8 cellular contexts compared by ENCODE assay signal in genomic region chr9:108468364-108468763, GRCh38.
DNase-seq lines count a peak whose midpoint lies in the region; ATAC-seq and TF ChIP-seq lines count a peak whose summit lies in the region.

No MANE protein-coding gene starts in this region.

- peaks cover 0 to 3% of the 10 kb centered on the region in 2 donors for H3K36me3 Mint-ChIP-seq in stimulated activated naive B cell treated with anti-CD40 and anti-IgM and Interleukin-4, amounts not matched to agents 10 μg/mL and 1 μg/mL and 100 μg/mL, for 72 hours

- H3K27me3 ChIP-seq in cardiac muscle cell (peaks cover 21% of the 10 kb centered on the region), right atrium auricular region (no peaks in the 10 kb centered on the region)

- DNase-seq in cardiac muscle cell (ENCODE audit: low read depth in 1 of 2, low spot score in 1 of 2): peak; percentile 4 to 41
- DNase-seq in right atrium auricular region (ENCODE audit: low spot score): no peak
- DNase-seq in OCI-M1 (lab: John Stamatoyannopoulos, UW): peak; percentile 60
- DNase-seq in fibroblast of gingiva (ENCODE audit: low read depth): peak; percentile 40
- peak; percentile 10 for DNase-seq in stimulated activated naive B cell treated with anti-CD40 and anti-IgM and Interleukin-4, amounts not matched to agents 10 μg/mL and 1 μg/mL and 100 μg/mL, for 72 hours
- no peak for DNase-seq in NCI-H187 treated with DMSO at 0.1 percent for 48 hours (lab: John Stamatoyannopoulos, UW)
- no peak for DNase-seq in NK-92 (lab: John Stamatoyannopoulos, UW; ENCODE audit: unreplicated experiment)

- H3K27ac ChIP-seq in cardiac muscle cell: no peak overlapping the region
- no peak overlapping the region for H3K27ac ChIP-seq in right atrium auricular region

- H3K36me3 ChIP-seq in cardiac muscle cell (no peaks in the 10 kb centered on the region), right atrium auricular region (no peaks in the 10 kb centered on the region)

- H3K4me1 ChIP-seq in cardiac muscle cell (ENCODE audit: low read depth) (no peaks in the 10 kb centered on the region), right atrium auricular region (peaks cover 0 to 12% of the 10 kb centered on the region in 2 donors)

- H3K4me1 Mint-ChIP-seq in stimulated activated naive B cell treated with anti-CD40 and anti-IgM and Interleukin-4, amounts not matched to agents 10 μg/mL and 1 μg/mL and 100 μg/mL, for 72 hours: no peaks in the 10 kb centered on the region

- no peak overlapping the region for H3K4me3 Mint-ChIP-seq in stimulated activated naive B cell treated with anti-CD40 and anti-IgM and Interleukin-4, amounts not matched to agents 10 μg/mL and 1 μg/mL and 100 μg/mL, for 72 hours

- H3K9me3 ChIP-seq in cardiac muscle cell (ENCODE audit: low read depth): no peaks in the 10 kb centered on the region
- H3K9me3 ChIP-seq in right atrium auricular region: no peaks in the 10 kb centered on the region

- no peaks in the 10 kb centered on the region for H3K9me3 Mint-ChIP-seq in stimulated activated naive B cell treated with anti-CD40 and anti-IgM and Interleukin-4, amounts not matched to agents 10 μg/mL and 1 μg/mL and 100 μg/mL, for 72 hours

- TF ChIP-seq CTCF in cardiac muscle cell (IDR thresholded peaks at IDR 0.05; ENCODE audit: low read depth, low read length) (peak; percentile 53), right atrium auricular region (IDR thresholded peaks at IDR 0.05) (peak in 1 of 2 donors; percentile 47)

- H3K27me3 Mint-ChIP-seq in stimulated activated naive B cell treated with anti-CD40 and anti-IgM and Interleukin-4, amounts not matched to agents 10 μg/mL and 1 μg/mL and 100 μg/mL, for 72 hours: peaks cover 0 to 5% of the 10 kb centered on the region in 2 donors

- no peak overlapping the region for H3K27ac Mint-ChIP-seq in stimulated activated naive B cell treated with anti-CD40 and anti-IgM and Interleukin-4, amounts not matched to agents 10 μg/mL and 1 μg/mL and 100 μg/mL, for 72 hours

- peak; percentile 57 for ATAC-seq in HG02642 (IDR thresholded peaks at IDR 0.05; ENCODE audit: poor library complexity, unreplicated experiment)
- peak in 1 of 2 donors; percentile 62 for ATAC-seq in stimulated activated naive B cell treated with anti-CD40 and anti-IgM and Interleukin-4, amounts not matched to agents 10 μg/mL and 1 μg/mL and 100 μg/mL, for 72 hours (replicated peaks)

- H3K4me3 ChIP-seq in cardiac muscle cell: no peak overlapping the region
- no peak overlapping the region for H3K4me3 ChIP-seq in right atrium auricular region

Comparison
In these comparisons a context has a peak if more than half of its experiments do, and no peak if none do; other contexts are left out.
1. DNase-seq: peak in cardiac muscle cell (2 of 2), OCI-M1 (single experiment), fibroblast of gingiva (single experiment) and stimulated activated naive B cell treated with anti-CD40 and anti-IgM and Interleukin-4, amounts not matched to agents 10 μg/mL and 1 μg/mL and 100 μg/mL, for 72 hours (single experiment); none in right atrium auricular region (single experiment), NCI-H187 treated with DMSO at 0.1 percent for 48 hours (single experiment) and NK-92 (single experiment).